Comparison of ENCODE assay signal across 7 cellular contexts in genomic region chr16:10616744-10617640, GRCh38. TPM values are rescaled to one million over a fixed set of nuclear protein-coding genes. Genes with fewer than 3 reads are reported as not detected.
DNase-seq lines count a peak whose midpoint lies in the region; ATAC-seq and TF ChIP-seq lines count a peak whose summit lies in the region.

No MANE protein-coding gene starts in this region.

- intact Hi-C loops in transverse colon (cut with DNase I; ENCODE audit: low total_unique reads), result no loop called here

- no peak overlapping the region for H3K9ac ChIP-seq in iPS-15b (ENCODE audit: low read depth, low read length)

- peak; percentile 23; the same call in 1 of the 2 replicates for TF ChIP-seq CTCF in VCaP (conservative IDR thresholded peaks at IDR 0.05)
- peak in 2 of 5 experiments; percentile 6 to 19 for TF ChIP-seq CTCF in transverse colon (IDR thresholded peaks at IDR 0.05)

- 33 to 41% methylated on average over 2 to 15 of the region's 15 CpGs for WGBS in transverse colon (ENCODE audit: low coverage in 1 of 2), 2 donors

- peaks cover 14% of the 10 kb centered on the region for H3K27me3 ChIP-seq in iPS-15b (ENCODE audit: control insufficient read depth, insufficient read depth, low read length)
- no peaks in the 10 kb centered on the region for H3K27me3 ChIP-seq in transverse colon

- H3K4me3 ChIP-seq in iPS-15b (ENCODE audit: low read depth, low read length) (peak overlapping the region; percentile 18), transverse colon (no peak overlapping the region)

- TF ChIP-seq EP300 in transverse colon (IDR thresholded peaks at IDR 0.05; ENCODE audit: low read depth), result no peak

- no peaks in the 10 kb centered on the region for H3K9me3 ChIP-seq in iPS-15b (ENCODE audit: control insufficient read depth, insufficient read depth, low read length)
- H3K9me3 ChIP-seq in transverse colon, result no peaks in the 10 kb centered on the region

- H3K4me1 ChIP-seq in iPS-15b (ENCODE audit: control insufficient read depth, insufficient read depth, low read length), result peaks cover 13% of the 10 kb centered on the region
- peaks cover 10 to 35% (median 20%) of the 10 kb centered on the region in 4 donors for H3K4me1 ChIP-seq in transverse colon

- in situ Hi-C loops in transverse colon (cut with MboI; ENCODE audit: low pct_ligation_motif_present in 1 of 4, low pct_unique_long_range_greater_than_20kb in 1 of 4, low sequenced_read_pairs in 3 of 4), result no loop called here

- peak overlapping the region; percentile 66 for H3K27ac ChIP-seq in VCaP
- H3K27ac ChIP-seq in transverse colon, result peak overlapping the region; percentile 6 to 73 (median 34)

- DNase-seq in HT1080 (ENCODE audit: low read depth) (peak; percentile 32), transverse colon (peak; percentile 82), cerebellar cortex (ENCODE audit: low spot score) (no peak)

- ATAC-seq in GM18858 (IDR thresholded peaks at IDR 0.05; ENCODE audit: unreplicated experiment) (no peak), HG03175 (IDR thresholded peaks at IDR 0.05; ENCODE audit: unreplicated experiment) (no peak)

- H3K36me3 ChIP-seq in iPS-15b (ENCODE audit: control insufficient read depth, insufficient read depth, low read length), result no peaks in the 10 kb centered on the region
- no peaks in the 10 kb centered on the region for H3K36me3 ChIP-seq in transverse colon

- TF ChIP-seq POLR2A in transverse colon (IDR thresholded peaks at IDR 0.05), result no peak

RNA-seq across cellular contexts. Expression of gene EMP2, which starts 36.6 kb away (rescaled TPM):
- total RNA-seq in HT1080 (2014; rRNA removed; shearing (Covaris generic)), result 11.2 and 12.3 TPM in 2 replicates
- polyA plus RNA-seq in HT1080 (2015; cell fraction: cytosol; rRNA removed), result 9.9 and 10.0 TPM in 2 replicates
- 7.6 and 7.8 TPM in 2 replicates for polyA plus RNA-seq in HT1080 (2015; cell fraction: nucleus; rRNA removed)
- total RNA-seq in transverse colon, result 10 to 100 TPM; 22.1 to 51.0 (median 40.2) TPM
